Comparison of ENCODE assay signal across 18 cellular contexts in genomic region chr3:24270204-24270671, GRCh38.
DNase-seq lines count a peak whose midpoint lies in the region; ATAC-seq, FAIRE-seq and TF ChIP-seq lines count a peak whose summit lies in the region.
"Had no signal": no experiment of that assay in that cellular context is flagged by ENCODE, and none has a peak within 500 bp of the region (broad histone marks: within the 10 kb centered on the region; RNA-seq: fewer than 3 reads in every experiment).

No MANE protein-coding gene starts in this region.

- H3K4me3 ChIP-seq in foreskin fibroblast (ENCODE audit: low read depth in 1 of 2, low read length in 2 of 2) (no peak overlapping the region), psoas muscle (no peak overlapping the region), thyroid gland (replicated peaks in 1 of 3) (no peak overlapping the region)
- H3K4me3 ChIP-seq: MG63 had no signal

- H3K4me1 ChIP-seq in psoas muscle (peaks cover 22% of the 10 kb centered on the region), thyroid gland (no peaks in the 10 kb centered on the region)

- H3K27ac ChIP-seq in psoas muscle (peak overlapping the region; percentile 75), thyroid gland (no peak overlapping the region)

- H3K9me3 ChIP-seq in psoas muscle (no peaks in the 10 kb centered on the region), thyroid gland (no peaks in the 10 kb centered on the region)
- H3K9me3 ChIP-seq: MG63 had no signal

- H3K36me3 ChIP-seq in psoas muscle (ENCODE audit: insufficient read depth in 1 of 2, low read depth in 1 of 2) (no peaks in the 10 kb centered on the region), thyroid gland (no peaks in the 10 kb centered on the region)
- H3K36me3 ChIP-seq: MG63 had no signal

- DNase-seq in Caki2 (ENCODE audit: low read depth) (peak; percentile 80), RCC 7860 (ENCODE audit: low spot score) (peak; percentile 10), foreskin fibroblast (peak; percentile 11 to 65), psoas muscle (no peak), SIG-M5 (lab: John Stamatoyannopoulos, UW) (no peak), NCI-H146 (lab: John Stamatoyannopoulos, UW) (no peak), thyroid gland (no peak)
- DNase-seq in activated CD4-positive, alpha-beta T cell treated with anti-CD3 and anti-CD28 coated beads, Interleukin-2, amount 50 U/mL, for 4 hours: no peak
- DNase-seq: ACHN; activated naive CD4-positive, alpha-beta T cell treated with anti-CD3 and anti-CD28 coated beads, Interleukin-2, amount 50 U/mL, for 16 hours; aorta; central memory CD4-positive, alpha-beta T cell; MG63; NCI-H1436 treated with DMSO at 0.1 percent for 48 hours; nucleus accumbens had no signal

- H3K27me3 ChIP-seq in psoas muscle (ENCODE audit: insufficient read depth in 3 of 3, low read length in 2 of 3) (no peaks in the 10 kb centered on the region), thyroid gland (no peaks in the 10 kb centered on the region)
- H3K27me3 ChIP-seq: MG63 had no signal

- FAIRE-seq in RCC 7860 (lab: Jason Lieb, UNC): peak; percentile 74
- FAIRE-seq: H54, keratinocyte, urothelium cell line had no signal

- intact Hi-C loops in psoas muscle (cut with DNase I) (no loop called here), thyroid gland (cut with DNase I) (no loop called here)

- no peak for TF ChIP-seq POLR2A in thyroid gland (IDR thresholded peaks at IDR 0.05)

- in situ Hi-C loops in Caki2 (cut with HindIII; ENCODE audit: low pct_unique_long_range_greater_than_20kb, low sequenced_read_pairs): loop anchor here (25.0 kb wide), 1 partner anchor 417 kb away; no protein-coding TSS in a partner anchor

- peak; percentile 83 to 92 (median 88) for ATAC-seq in psoas muscle

- no peak for TF ChIP-seq CTCF in foreskin fibroblast (IDR thresholded peaks at IDR 0.05; ENCODE audit: low read depth, low read length)
- no peak for TF ChIP-seq CTCF in psoas muscle (IDR thresholded peaks at IDR 0.05)
- no peak for TF ChIP-seq CTCF in thyroid gland (IDR thresholded peaks at IDR 0.05)

- 33 to 41% (median 36%) methylated on average over 2 of the region's 2 CpGs for WGBS in psoas muscle, 3 donors
- WGBS in thyroid gland, 2 donors: 77 to 86% methylated on average over 2 of the region's 2 CpGs

Comparison
In these comparisons a context has a peak if more than half of its experiments do, and no peak if none do; other contexts are left out.
1. DNase-seq: peak in Caki2 (single experiment), RCC 7860 (single experiment) and foreskin fibroblast (2 of 2); none in psoas muscle (0 of 2), SIG-M5 (single experiment), NCI-H146 (single experiment), thyroid gland (0 of 2) and activated CD4-positive, alpha-beta T cell treated with anti-CD3 and anti-CD28 coated beads, Interleukin-2, amount 50 U/mL, for 4 hours (0 of 2).